Comparison of ENCODE assay signal across 8 cellular contexts in genomic region chr18:8705941-8706544, GRCh38. TPM values are rescaled to one million over a fixed set of nuclear protein-coding genes. Genes with fewer than 3 reads are reported as not detected.
A peak's percentile ranks its signal among the peaks of the same experiment; 100 is the strongest.
DNase-seq lines count a peak whose midpoint lies in the region; ATAC-seq and TF ChIP-seq lines count a peak whose summit lies in the region.

No MANE protein-coding gene starts in this region.

- H3K23ac ChIP-seq in H9 (ENCODE audit: insufficient read length, low read depth, low read length): no peak overlapping the region

- no peak overlapping the region for H2BK20ac ChIP-seq in H9 (ENCODE audit: low read depth, low read length, poor library complexity, severe bottlenecking)

- H3K4me1 ChIP-seq in Caco-2 (peaks cover 17% of the 10 kb centered on the region), H9 (ENCODE audit: insufficient read depth, low read length) (no peaks in the 10 kb centered on the region; the same call in 1 of the 2 replicates), gastroesophageal sphincter (peaks cover 0 to 60% (median 2%) of the 10 kb centered on the region in 3 donors)

- POLR2A ChIA-PET in Caco-2 (lab: Charles Lee) (no interaction called here), WTC11 (lab: Charles Lee) (interaction anchor here (0.5 kb wide), 1 partner anchor 9 kb away, joined by 3 read pairs; no protein-coding TSS in a partner anchor)

- no peak overlapping the region for H3T11ph ChIP-seq in H9 (ENCODE audit: low read length)

- no peak for TF ChIP-seq POLR2A in gastroesophageal sphincter (IDR thresholded peaks at IDR 0.05)

- no peak overlapping the region for H4K91ac ChIP-seq in H9 (ENCODE audit: insufficient read length, low read depth, low read length)

- peaks cover 20% of the 10 kb centered on the region for H3K23me2 ChIP-seq in H9 (ENCODE audit: insufficient read length, low read depth, low read length, poor library complexity, severe bottlenecking)

- no peak overlapping the region for H3K4ac ChIP-seq in H9 (ENCODE audit: low read depth, low read length)

- H2BK15ac ChIP-seq in H9 (ENCODE audit: low read depth, low read length): no peak overlapping the region

- H3K27ac Mint-ChIP-seq in Caco-2 (ENCODE audit: unreplicated experiment): no peak overlapping the region
- no peak overlapping the region for H3K27ac Mint-ChIP-seq in H9
- no peak overlapping the region for H3K27ac Mint-ChIP-seq in WTC11
- H3K27ac Mint-ChIP-seq in progenitor cell of endocrine pancreas: no peak overlapping the region

- no peak overlapping the region for H3K18ac ChIP-seq in H9 (ENCODE audit: insufficient read length, low read depth, low read length)

- no peak overlapping the region for H2BK5ac ChIP-seq in H9 (ENCODE audit: insufficient read length, low read length)

- TF ChIP-seq EP300 in gastroesophageal sphincter (IDR thresholded peaks at IDR 0.05): no peak

- no peaks in the 10 kb centered on the region for H3K36me3 ChIP-seq in Caco-2 (ENCODE audit: control insufficient read depth, insufficient read depth, low read length)
- no peaks in the 10 kb centered on the region for H3K36me3 ChIP-seq in gastroesophageal sphincter

- no peak overlapping the region for H3K27ac ChIP-seq in H9 (ENCODE audit: insufficient read length, low read depth, low read length)
- peak overlapping the region; percentile 51 to 95 (median 91) for H3K27ac ChIP-seq in gastroesophageal sphincter

- H3K56ac ChIP-seq in H9 (ENCODE audit: insufficient read length, low read depth, low read length): no peak overlapping the region

- H3K4me2 ChIP-seq in H9 (ENCODE audit: insufficient read depth, insufficient read length, low read length): peak overlapping the region; percentile 91

- H3K27me3 ChIP-seq in Caco-2 (replicated peaks; ENCODE audit: control insufficient read depth, insufficient read depth, low read length): no peaks in the 10 kb centered on the region
- no peaks in the 10 kb centered on the region; the same call in 1 of the 2 replicates for H3K27me3 ChIP-seq in H9 (ENCODE audit: insufficient read depth, low read length)
- H3K27me3 ChIP-seq in gastroesophageal sphincter: no peaks in the 10 kb centered on the region

- no peak for TF ChIP-seq CTCF in Caco-2 (IDR thresholded peaks at IDR 0.05; ENCODE audit: insufficient read depth in 1 of 2, low read depth in 1 of 2, low read length in 1 of 2, severe bottlenecking in 1 of 2, unreplicated experiment in 1 of 2)
- TF ChIP-seq CTCF in H9 (conservative IDR thresholded peaks at IDR 0.05): no peak
- TF ChIP-seq CTCF in WTC11 (IDR thresholded peaks at IDR 0.05): no peak
- no peak for TF ChIP-seq CTCF in gastroesophageal sphincter (IDR thresholded peaks at IDR 0.05)
- TF ChIP-seq CTCF in progenitor cell of endocrine pancreas (IDR thresholded peaks at IDR 0.05; ENCODE audit: unreplicated experiment): no peak

- peaks cover 7% of the 10 kb centered on the region; the same call in 1 of the 2 replicates for H3K79me2 ChIP-seq in H9 (ENCODE audit: insufficient read depth, low read length)

- peaks cover 16% of the 10 kb centered on the region for H3K4me1 Mint-ChIP-seq in Caco-2 (ENCODE audit: low read depth, unreplicated experiment)
- H3K4me1 Mint-ChIP-seq in H9: peaks cover 44 to 48% of the 10 kb centered on the region in 2 experiments
- H3K4me1 Mint-ChIP-seq in WTC11: peaks cover 47% of the 10 kb centered on the region
- H3K4me1 Mint-ChIP-seq in progenitor cell of endocrine pancreas (ENCODE audit: low read depth): peaks cover 36% of the 10 kb centered on the region

- H3K4me3 ChIP-seq in Caco-2 (ENCODE audit: low read depth, low read length) (peak overlapping the region; percentile 67), gastroesophageal sphincter (peak overlapping the region; percentile 34 to 84)

- no peaks in the 10 kb centered on the region for H3K9me3 ChIP-seq in Caco-2
- H3K9me3 ChIP-seq in H9 (ENCODE audit: control insufficient read depth, low read depth, low read length): no peaks in the 10 kb centered on the region
- no peaks in the 10 kb centered on the region for H3K9me3 ChIP-seq in gastroesophageal sphincter

- H3K9ac ChIP-seq in H9 (ENCODE audit: extremely low read depth, insufficient read length, low read length): no peak overlapping the region

- H4K8ac ChIP-seq in H9 (replicated peaks; ENCODE audit: insufficient read length, low read depth, low read length): no peak overlapping the region

- H3K79me1 ChIP-seq in H9 (ENCODE audit: insufficient read depth, low read depth, low read length, poor library complexity, severe bottlenecking): no peaks in the 10 kb centered on the region

- H2BK12ac ChIP-seq in H9 (ENCODE audit: insufficient read length, low read depth, low read length): no peak overlapping the region

- CTCF ChIA-PET in Caco-2 (lab: Charles Lee) (interaction anchor here (0.6 to 2.4 kb wide), 3 partner anchors 10 to 282 kb away, joined by 3 to 18 read pairs (median 9); no protein-coding TSS in a partner anchor), WTC11 (lab: Charles Lee) (interaction anchor here (1.5 to 5.1 kb wide), 5 partner anchors 9 to 281 kb away, joined by 6 to 28 read pairs (median 25); no protein-coding TSS in a partner anchor)

- H2AK5ac ChIP-seq in H9 (ENCODE audit: insufficient read length, low read length): no peak overlapping the region

- no peaks in the 10 kb centered on the region for H4K20me1 ChIP-seq in H9 (ENCODE audit: control insufficient read depth, insufficient read depth, insufficient read length)

- no peaks in the 10 kb centered on the region for H3K9me3 Mint-ChIP-seq in Caco-2 (ENCODE audit: unreplicated experiment)
- H3K9me3 Mint-ChIP-seq in H9: peaks cover 2 to 8% of the 10 kb centered on the region in 2 experiments; a peak in 4 of 5 replicates
- 0 out of 2 replicates have a peak, but pooled peaks cover 3% of the 10 kb centered on the region for H3K9me3 Mint-ChIP-seq in WTC11
- no peaks in the 10 kb centered on the region for H3K9me3 Mint-ChIP-seq in progenitor cell of endocrine pancreas (ENCODE audit: low read depth)

- no TSS peak for BruUV-seq in Caco-2 (replicated peaks; lab: Mats Ljungman, UMichigan)

- H3K14ac ChIP-seq in H9 (ENCODE audit: insufficient read depth, low read length): peak overlapping the region; percentile 72

- no peak overlapping the region for H2AFZ ChIP-seq in H9 (ENCODE audit: low read length)

- H4K5ac ChIP-seq in H9 (ENCODE audit: insufficient read length, low read depth, low read length): no peak overlapping the region

- WGBS in H9 (ENCODE audit: extremely low coverage, insufficient read length, low lambda C conversion rate): no CpG with 5 or more reads among the region's 92 CpGs
- WGBS in gastroesophageal sphincter (ENCODE audit: low coverage in 1 of 2), 2 donors: no CpG with 5 or more reads among the region's 92 CpGs

- intact Hi-C loops in Caco-2 (cut with micrococcal nuclease; ENCODE audit: unreplicated experiment): loop anchor here (5.0 to 10.0 kb wide), 2 partner anchors 96 to 189 kb away; no protein-coding TSS in a partner anchor

- no peak for ATAC-seq in WTC11
- ATAC-seq in gastroesophageal sphincter: no peak
- ATAC-seq in GM18909 (IDR thresholded peaks at IDR 0.05; ENCODE audit: poor library complexity, unreplicated experiment): no peak

- H3K36me3 Mint-ChIP-seq in Caco-2 (ENCODE audit: insufficient read depth, unreplicated experiment) (peaks cover 12% of the 10 kb centered on the region), H9 (ENCODE audit: insufficient read depth in 1 of 3, low read depth in 3 of 3) (peaks cover 6 to 23% (median 11%) of the 10 kb centered on the region in 3 experiments), WTC11 (peaks cover 7% of the 10 kb centered on the region), progenitor cell of endocrine pancreas (ENCODE audit: insufficient read depth) (peaks cover 3% of the 10 kb centered on the region)

- H3K27me3 Mint-ChIP-seq in Caco-2 (ENCODE audit: insufficient read depth, unreplicated experiment) (peaks cover 2% of the 10 kb centered on the region), H9 (ENCODE audit: low read depth) (peaks cover 25% of the 10 kb centered on the region), WTC11 (ENCODE audit: low read depth) (peaks cover 19% of the 10 kb centered on the region), progenitor cell of endocrine pancreas (peaks cover 19% of the 10 kb centered on the region)

- DNase-seq in Caco-2 (peak in 1 of 2 experiments; percentile 33), H9 (no peak), WTC11 (ENCODE audit: low spot score) (peak; percentile 19), progenitor cell of endocrine pancreas (ENCODE audit: low spot score, unreplicated experiment) (no peak), superior temporal gyrus (ENCODE audit: extremely low spot score) (no peak), cerebellar nuclear complex (lab: John Stamatoyannopoulos, UW) (no peak)

- H3K4me3 Mint-ChIP-seq in Caco-2 (ENCODE audit: unreplicated experiment) (peak overlapping the region; percentile 88), H9 (peak overlapping the region; percentile 80 to 92), WTC11 (peak overlapping the region; percentile 57), progenitor cell of endocrine pancreas (ENCODE audit: low read depth) (peak overlapping the region; percentile 99)

- no peak overlapping the region for H2BK120ac ChIP-seq in H9 (ENCODE audit: low read depth, low read length, poor library complexity, severe bottlenecking)

TF ChIP-seq in WTC11, 78 proteins besides CTCF, POLR2A, EP300 and RAD21 (continues in another document):
- TF ChIP-seq ZNF671 (CRISPR knock-in tag; IDR thresholded peaks at IDR 0.05): no peak
- no peak for TF ChIP-seq TCF7 (CRISPR knock-in tag; IDR thresholded peaks at IDR 0.05; ENCODE audit: low read depth)
- no peak for TF ChIP-seq TEAD4 (CRISPR knock-in tag; IDR thresholded peaks at IDR 0.05)

RNA-seq across cellular contexts. Expression of gene MTCL1, which starts 0.7 kb away (rescaled TPM):
- total RNA-seq in Caco-2 (2022) (26.4 and 28.3 TPM in 2 replicates), H9 (2021) (45.1 and 50.7 TPM in 2 replicates), WTC11 (2021) (50.0 to 64.3 TPM (median 52.9 TPM) in 3 replicates), gastroesophageal sphincter (10 to 100 TPM; 35.0 to 68.0 (median 51.4) TPM), progenitor cell of endocrine pancreas (81.5 and 85.6 TPM in 2 replicates)
